16 cellular contexts compared by ENCODE assay signal in genomic region chr2:236574424-236575145, GRCh38. TPM values are rescaled to one million over a fixed set of nuclear protein-coding genes. Genes with fewer than 3 reads are reported as not detected.
DNase-seq lines count a peak whose midpoint lies in the region; ATAC-seq and TF ChIP-seq lines count a peak whose summit lies in the region.
"Had no signal": no experiment of that assay in that cellular context is flagged by ENCODE, and none has a peak within 500 bp of the region (broad histone marks: within the 10 kb centered on the region; RNA-seq: fewer than 3 reads in every experiment).

No MANE protein-coding gene starts in this region.

- H3K36me3 ChIP-seq in left ventricle myocardium inferior = no peaks in the 10 kb centered on the region
- no peaks in the 10 kb centered on the region for H3K36me3 ChIP-seq in psoas muscle (ENCODE audit: insufficient read depth in 1 of 2, low read depth in 1 of 2)
- no peaks in the 10 kb centered on the region for H3K36me3 ChIP-seq in brain microvascular endothelial cell (replicated peaks)
- no peaks in the 10 kb centered on the region for H3K36me3 ChIP-seq in Caco-2 (ENCODE audit: control insufficient read depth, insufficient read depth, low read length)
- H3K36me3 ChIP-seq: upper lobe of right lung had no signal

- intact Hi-C loops in left ventricle myocardium inferior (cut with micrococcal nuclease) = no loop called here
- intact Hi-C loops in cardiac septum (cut with DNase I) = loop anchor here (5.0 kb wide), 4 partner anchors 113 to 337 kb away; no protein-coding TSS in a partner anchor
- intact Hi-C loops in psoas muscle (cut with DNase I) = loop anchor here (5.0 kb wide), 3 partner anchors 158 to 453 kb away; no protein-coding TSS in a partner anchor
- intact Hi-C loops in Caco-2 (cut with micrococcal nuclease; ENCODE audit: unreplicated experiment) = no loop called here

- H3K27ac ChIP-seq in left ventricle myocardium inferior (replicated peaks) (peak overlapping the region; percentile 17), layer of hippocampus (ENCODE audit: low read depth, low read length) (peak overlapping the region; percentile 18), psoas muscle (peak overlapping the region; percentile 19), brain microvascular endothelial cell (no peak overlapping the region)
- H3K27ac ChIP-seq: upper lobe of right lung had no signal

- no TSS peak for BruUV-seq in Caco-2 (replicated peaks; lab: Mats Ljungman, UMichigan)

- no peaks in the 10 kb centered on the region for H3K4me1 Mint-ChIP-seq in Caco-2 (ENCODE audit: low read depth, unreplicated experiment)

- no peak overlapping the region for H3K4me3 Mint-ChIP-seq in Caco-2 (ENCODE audit: unreplicated experiment)

- WGBS in psoas muscle, 3 donors = 31 to 55% (median 36%) methylated on average over 18 of the region's 18 CpGs

- H3K27me3 ChIP-seq in left ventricle myocardium inferior (ENCODE audit: low read depth) = no peaks in the 10 kb centered on the region
- no peaks in the 10 kb centered on the region for H3K27me3 ChIP-seq in layer of hippocampus (ENCODE audit: control insufficient read depth, insufficient read depth, low read length)
- no peaks in the 10 kb centered on the region for H3K27me3 ChIP-seq in psoas muscle (ENCODE audit: insufficient read depth in 3 of 3, low read length in 2 of 3)
- H3K27me3 ChIP-seq in brain microvascular endothelial cell (replicated peaks) = peaks cover 27% of the 10 kb centered on the region
- H3K27me3 ChIP-seq in Caco-2 (replicated peaks; ENCODE audit: control insufficient read depth, insufficient read depth, low read length) = no peaks in the 10 kb centered on the region

- peak overlapping the region; percentile 77 for H3K4me3 ChIP-seq in left ventricle myocardium inferior
- peak overlapping the region; percentile 36 for H3K4me3 ChIP-seq in psoas muscle
- no peak overlapping the region for H3K4me3 ChIP-seq in brain microvascular endothelial cell (ENCODE audit: low read depth, low read length)
- no peak overlapping the region for H3K4me3 ChIP-seq in Caco-2 (ENCODE audit: low read depth, low read length)
- H3K4me3 ChIP-seq: upper lobe of right lung had no signal

- no peak for ATAC-seq in psoas muscle
- ATAC-seq: upper lobe of right lung had no signal

- H3K27me3 Mint-ChIP-seq in Caco-2 (ENCODE audit: insufficient read depth, unreplicated experiment) = no peaks in the 10 kb centered on the region

- H3K9me3 Mint-ChIP-seq in Caco-2 (ENCODE audit: unreplicated experiment) = no peaks in the 10 kb centered on the region

- DNase-seq in left ventricle myocardium inferior (no peak), cardiac septum (ENCODE audit: low spot score) (no peak), psoas muscle (peak in 1 of 2 donors; percentile 73), NCI-H1436 treated with DMSO at 0.1 percent for 48 hours (lab: John Stamatoyannopoulos, UW) (no peak), brain microvascular endothelial cell (no peak), anterior cingulate cortex (lab: John Stamatoyannopoulos, UW) (no peak), Caco-2 (no peak)
- DNase-seq: activated naive CD4-positive, alpha-beta T cell treated with Interleukin-2 at 50 U/mL for 16 hours; activated T-cell treated with anti-CD3 and anti-CD28 coated beads for 4 hours; DND-41; kidney; midbrain; NCI-H1092; small intestine; upper lobe of right lung had no signal

- H3K9me3 ChIP-seq in left ventricle myocardium inferior (replicated peaks) = no peaks in the 10 kb centered on the region
- no peaks in the 10 kb centered on the region for H3K9me3 ChIP-seq in psoas muscle
- H3K9me3 ChIP-seq in Caco-2 = no peaks in the 10 kb centered on the region
- H3K9me3 ChIP-seq: upper lobe of right lung had no signal

- H3K4me1 ChIP-seq in left ventricle myocardium inferior = peaks cover 95% of the 10 kb centered on the region
- peaks cover 47% of the 10 kb centered on the region for H3K4me1 ChIP-seq in psoas muscle
- peaks cover 11% of the 10 kb centered on the region; the same call in 1 of the 2 replicates for H3K4me1 ChIP-seq in Caco-2

- in situ Hi-C loops in brain microvascular endothelial cell (cut with HindIII; ENCODE audit: low pct_ligation_motif_present, low sequenced_read_pairs) = no loop called here

- POLR2A ChIA-PET in Caco-2 (lab: Charles Lee) = no interaction called here

- no peak overlapping the region for H3K27ac Mint-ChIP-seq in Caco-2 (ENCODE audit: unreplicated experiment)

- CTCF ChIA-PET in Caco-2 (lab: Charles Lee) = no interaction called here

- no peaks in the 10 kb centered on the region for H3K36me3 Mint-ChIP-seq in Caco-2 (ENCODE audit: insufficient read depth, unreplicated experiment)

- TF ChIP-seq CTCF in left ventricle myocardium inferior (IDR thresholded peaks at IDR 0.05; ENCODE audit: borderline replicate concordance) (no peak), psoas muscle (IDR thresholded peaks at IDR 0.05) (no peak), brain microvascular endothelial cell (IDR thresholded peaks at IDR 0.05; ENCODE audit: low read depth, low read length, missing control alignments) (no peak), Caco-2 (IDR thresholded peaks at IDR 0.05; ENCODE audit: insufficient read depth in 1 of 2, low read depth in 1 of 2, low read length in 1 of 2, severe bottlenecking in 1 of 2, unreplicated experiment in 1 of 2) (no peak)

RNA-seq across cellular contexts. Expression of gene ACKR3, which starts 5.0 kb away (rescaled TPM):
- total RNA-seq in left ventricle myocardium inferior (39.3 TPM), cardiac septum (36.6 TPM), psoas muscle (10 to 100 TPM in 3 of 4 donors, 1 to 10 TPM in 1; 7.8 to 23.2 (median 13.7) TPM), Caco-2 (2022) (3.2 and 3.9 TPM in 2 replicates)
- 10 to 100 TPM; 14.7 to 25.3 (median 20.4) TPM for polyA plus RNA-seq in psoas muscle

Comparison
In these comparisons a context has a peak if more than half of its experiments do, and no peak if none do; other contexts are left out.
1. intact Hi-C loops: an anchor here in cardiac septum (5.0 kb wide) and psoas muscle (5.0 kb wide); none called in left ventricle myocardium inferior and Caco-2.
2. H3K4me3 ChIP-seq: peak in left ventricle myocardium inferior (single experiment) and psoas muscle (single experiment); none in brain microvascular endothelial cell (single experiment) and Caco-2 (single experiment).